ENCODE assay signal across 17 cellular contexts in genomic region chr3:52140792-52141191, GRCh38.
"Had no signal": no experiment of that assay in that cellular context is flagged by ENCODE, and none has a peak within 500 bp of the region (broad histone marks: within the 10 kb centered on the region; RNA-seq: fewer than 3 reads in every experiment).

No MANE protein-coding gene starts in this region.

- ATAC-seq: activated T-helper 17 cell treated with anti-CD3 and anti-CD28 coated beads, Interleukin-2, amount 50 U/mL, for 72 hours; body of pancreas; naive thymus-derived CD8-positive, alpha-beta T cell had no signal

- H3K27ac ChIP-seq: body of pancreas, skin epidermis, transverse colon, uterus had no signal

- H3K27me3 ChIP-seq: body of pancreas, transverse colon, uterus had no signal

- H3K4me1 ChIP-seq: body of pancreas, uterus had no signal

- H3K36me3 ChIP-seq: transverse colon, uterus had no signal

- DNase-seq: activated CD4-positive, alpha-beta memory T cell treated with anti-CD3 and anti-CD28 coated beads for 36 hours; activated naive CD4-positive, alpha-beta T cell treated with Interleukin-2 at 50 U/mL for 16 hours; activated naive CD8-positive, alpha-beta T cell treated with anti-CD3 and anti-CD28 coated beads, Interleukin-2, amount 10 ng/mL, durations not matched to agents 7 days and 5 days; activated T-cell treated with anti-CD3 and anti-CD28 coated beads, Interleukin-2, amount 50 U/mL, for 1 hour; amygdala; body of pancreas; cortex of kidney; effector CD4-positive, alpha-beta T cell; mesendoderm; retina; stimulated activated CD4-positive, alpha-beta T cell treated with anti-CD3 and anti-CD28 coated beads, Interleukin-15, amount 100 ng/mL, for 24 hours; stimulated activated CD4-positive, alpha-beta T cell treated with anti-CD3 and anti-CD28 coated beads, Interleukin-2, amount 100 ng/mL, for 48 hours; transverse colon; uterus had no signal

- H3K9me3 ChIP-seq: body of pancreas, transverse colon, uterus had no signal

- H3K4me3 ChIP-seq: body of pancreas, skin epidermis, transverse colon, uterus had no signal
